2 cellular contexts compared by ENCODE assay signal in the genomic region with DNA sequence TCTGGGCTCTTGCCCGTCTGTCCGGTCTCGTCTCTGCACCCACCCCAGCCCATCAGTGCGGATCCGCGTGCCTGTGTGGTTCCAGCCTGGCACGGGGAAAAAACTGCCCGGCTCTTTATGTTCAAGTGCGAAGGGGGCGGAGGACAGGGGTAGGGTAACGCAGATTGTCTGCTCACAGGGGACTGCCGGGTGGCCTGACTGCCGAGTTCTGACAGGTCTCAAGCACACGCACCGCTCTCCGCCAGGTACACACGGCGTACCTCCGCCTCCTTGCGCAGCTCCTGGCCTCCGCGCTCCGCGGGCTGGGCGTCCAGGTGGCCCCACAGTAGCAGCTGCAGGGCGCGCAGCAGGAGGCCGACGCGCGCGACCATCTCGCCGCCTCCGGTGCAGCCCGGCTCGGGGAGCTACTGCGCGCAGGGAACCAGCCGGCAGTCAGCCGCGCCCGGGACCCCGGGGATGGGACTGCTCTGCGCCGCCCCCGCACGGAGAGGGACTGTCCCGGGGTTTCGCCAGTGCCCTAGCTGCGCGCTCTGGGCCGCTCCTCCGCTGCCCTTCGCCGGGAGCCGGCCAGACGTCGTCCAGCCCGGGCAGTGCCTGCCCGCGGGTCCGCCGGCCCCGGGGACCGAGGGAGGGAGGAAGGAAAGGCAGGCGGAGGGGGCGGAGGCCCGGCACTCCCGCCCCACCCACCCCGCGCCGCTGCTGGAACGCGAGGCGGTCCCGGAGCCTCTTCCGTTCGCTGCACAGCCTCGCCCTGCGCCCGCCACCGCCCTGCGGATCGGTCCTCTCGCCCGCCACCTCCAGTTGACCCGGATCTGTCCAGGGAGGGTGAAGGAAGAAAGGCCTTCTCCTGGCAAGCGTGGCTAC.
A peak's percentile ranks its signal among the peaks of the same experiment; 100 is the strongest.
TF ChIP-seq lines count a peak whose summit lies in the region.

A gene with protein sequence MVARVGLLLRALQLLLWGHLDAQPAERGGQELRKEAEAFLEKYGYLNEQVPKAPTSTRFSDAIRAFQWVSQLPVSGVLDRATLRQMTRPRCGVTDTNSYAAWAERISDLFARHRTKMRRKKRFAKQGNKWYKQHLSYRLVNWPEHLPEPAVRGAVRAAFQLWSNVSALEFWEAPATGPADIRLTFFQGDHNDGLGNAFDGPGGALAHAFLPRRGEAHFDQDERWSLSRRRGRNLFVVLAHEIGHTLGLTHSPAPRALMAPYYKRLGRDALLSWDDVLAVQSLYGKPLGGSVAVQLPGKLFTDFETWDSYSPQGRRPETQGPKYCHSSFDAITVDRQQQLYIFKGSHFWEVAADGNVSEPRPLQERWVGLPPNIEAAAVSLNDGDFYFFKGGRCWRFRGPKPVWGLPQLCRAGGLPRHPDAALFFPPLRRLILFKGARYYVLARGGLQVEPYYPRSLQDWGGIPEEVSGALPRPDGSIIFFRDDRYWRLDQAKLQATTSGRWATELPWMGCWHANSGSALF (minus strand): TSS at position 635 of the 864 bp plus-strand sequence. CDS start 264 bp downstream, at position 371.

TF ChIP-seq in Ishikawa, 13 proteins besides CTCF, POLR2A, EP300 and RAD21:
- TF ChIP-seq USF1 (IDR thresholded peaks at IDR 0.05) (no peak), TCF12 (IDR thresholded peaks at IDR 0.05; ENCODE audit: low read depth) (peak; percentile 40; the same call in 1 of the 2 replicates), NFIC (IDR thresholded peaks at IDR 0.05) (no peak), CREB1 (IDR thresholded peaks at IDR 0.05; ENCODE audit: low read depth) (no peak), TAF1 (IDR thresholded peaks at IDR 0.05; ENCODE audit: low read depth) (no peak), CEBPB (IDR thresholded peaks at IDR 0.05) (no peak), YY1 (IDR thresholded peaks at IDR 0.05; ENCODE audit: low read depth) (no peak), ZBTB7A (IDR thresholded peaks at IDR 0.05; ENCODE audit: low read depth) (no peak), EGR1 (IDR thresholded peaks at IDR 0.05) (peak; percentile 52), TEAD4 (IDR thresholded peaks at IDR 0.05) (no peak), FOXM1 (IDR thresholded peaks at IDR 0.05; ENCODE audit: borderline replicate concordance, low read depth) (no peak)
- TF ChIP-seq, protein P1, sequence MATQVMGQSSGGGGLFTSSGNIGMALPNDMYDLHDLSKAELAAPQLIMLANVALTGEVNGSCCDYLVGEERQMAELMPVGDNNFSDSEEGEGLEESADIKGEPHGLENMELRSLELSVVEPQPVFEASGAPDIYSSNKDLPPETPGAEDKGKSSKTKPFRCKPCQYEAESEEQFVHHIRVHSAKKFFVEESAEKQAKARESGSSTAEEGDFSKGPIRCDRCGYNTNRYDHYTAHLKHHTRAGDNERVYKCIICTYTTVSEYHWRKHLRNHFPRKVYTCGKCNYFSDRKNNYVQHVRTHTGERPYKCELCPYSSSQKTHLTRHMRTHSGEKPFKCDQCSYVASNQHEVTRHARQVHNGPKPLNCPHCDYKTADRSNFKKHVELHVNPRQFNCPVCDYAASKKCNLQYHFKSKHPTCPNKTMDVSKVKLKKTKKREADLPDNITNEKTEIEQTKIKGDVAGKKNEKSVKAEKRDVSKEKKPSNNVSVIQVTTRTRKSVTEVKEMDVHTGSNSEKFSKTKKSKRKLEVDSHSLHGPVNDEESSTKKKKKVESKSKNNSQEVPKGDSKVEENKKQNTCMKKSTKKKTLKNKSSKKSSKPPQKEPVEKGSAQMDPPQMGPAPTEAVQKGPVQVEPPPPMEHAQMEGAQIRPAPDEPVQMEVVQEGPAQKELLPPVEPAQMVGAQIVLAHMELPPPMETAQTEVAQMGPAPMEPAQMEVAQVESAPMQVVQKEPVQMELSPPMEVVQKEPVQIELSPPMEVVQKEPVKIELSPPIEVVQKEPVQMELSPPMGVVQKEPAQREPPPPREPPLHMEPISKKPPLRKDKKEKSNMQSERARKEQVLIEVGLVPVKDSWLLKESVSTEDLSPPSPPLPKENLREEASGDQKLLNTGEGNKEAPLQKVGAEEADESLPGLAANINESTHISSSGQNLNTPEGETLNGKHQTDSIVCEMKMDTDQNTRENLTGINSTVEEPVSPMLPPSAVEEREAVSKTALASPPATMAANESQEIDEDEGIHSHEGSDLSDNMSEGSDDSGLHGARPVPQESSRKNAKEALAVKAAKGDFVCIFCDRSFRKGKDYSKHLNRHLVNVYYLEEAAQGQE (IDR thresholded peaks at IDR 0.05; ENCODE audit: low read depth) = no peak
- TF ChIP-seq, protein P2, sequence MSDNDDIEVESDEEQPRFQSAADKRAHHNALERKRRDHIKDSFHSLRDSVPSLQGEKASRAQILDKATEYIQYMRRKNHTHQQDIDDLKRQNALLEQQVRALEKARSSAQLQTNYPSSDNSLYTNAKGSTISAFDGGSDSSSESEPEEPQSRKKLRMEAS (IDR thresholded peaks at IDR 0.05) = no peak

TF ChIP-seq in H1, 55 proteins besides CTCF, POLR2A, EP300 and RAD21:
- TF ChIP-seq KDM4A (IDR thresholded peaks at IDR 0.05; ENCODE audit: low read depth, low read length, severe bottlenecking) (peak; percentile 75), SAP30 (IDR thresholded peaks at IDR 0.05; ENCODE audit: insufficient read depth, insufficient replicate concordance, low read length) (no peak), CBX5 (IDR thresholded peaks at IDR 0.05; ENCODE audit: low read depth, low read length) (no peak), SIN3A (conservative IDR thresholded peaks at IDR 0.05 in 1 of 2, IDR thresholded peaks at IDR 0.05 in 1 of 2; ENCODE audit: low read depth in 1 of 2, low read length in 2 of 2) (peak; percentile 19 to 32; a peak in 1 of 4 replicates), ASH2L (IDR thresholded peaks at IDR 0.05; ENCODE audit: low read length) (peak; percentile 63), KDM1A (IDR thresholded peaks at IDR 0.05; ENCODE audit: borderline replicate concordance, low read length) (peak; percentile 27; the same call in 1 of the 2 replicates), GABPA (IDR thresholded peaks at IDR 0.05; ENCODE audit: borderline replicate concordance, insufficient read depth, low read length) (peak; percentile 32; the same call in 1 of the 2 replicates), RFX5 (IDR thresholded peaks at IDR 0.05; ENCODE audit: borderline replicate concordance, low read depth, low read length) (no peak), EGR1 (IDR thresholded peaks at IDR 0.05; ENCODE audit: borderline replicate concordance, low read depth, low read length) (peak; percentile 66; the same call in 1 of the 2 replicates), SUZ12 (IDR thresholded peaks at IDR 0.05; ENCODE audit: low read length) (peak; percentile 91), FOSL1 (IDR thresholded peaks at IDR 0.05; ENCODE audit: insufficient read depth, low read depth, low read length) (no peak), HDAC2 (IDR thresholded peaks at IDR 0.05; ENCODE audit: borderline replicate concordance in 1 of 2, low read depth in 2 of 2, low read length in 2 of 2) (peak in 1 of 2 experiments; percentile 44; a peak in 1 of 4 replicates)
- TF ChIP-seq, protein P2 (IDR thresholded peaks at IDR 0.05) = peak; percentile 23; the same call in 1 of the 2 replicates
